In the genomic region with DNA sequence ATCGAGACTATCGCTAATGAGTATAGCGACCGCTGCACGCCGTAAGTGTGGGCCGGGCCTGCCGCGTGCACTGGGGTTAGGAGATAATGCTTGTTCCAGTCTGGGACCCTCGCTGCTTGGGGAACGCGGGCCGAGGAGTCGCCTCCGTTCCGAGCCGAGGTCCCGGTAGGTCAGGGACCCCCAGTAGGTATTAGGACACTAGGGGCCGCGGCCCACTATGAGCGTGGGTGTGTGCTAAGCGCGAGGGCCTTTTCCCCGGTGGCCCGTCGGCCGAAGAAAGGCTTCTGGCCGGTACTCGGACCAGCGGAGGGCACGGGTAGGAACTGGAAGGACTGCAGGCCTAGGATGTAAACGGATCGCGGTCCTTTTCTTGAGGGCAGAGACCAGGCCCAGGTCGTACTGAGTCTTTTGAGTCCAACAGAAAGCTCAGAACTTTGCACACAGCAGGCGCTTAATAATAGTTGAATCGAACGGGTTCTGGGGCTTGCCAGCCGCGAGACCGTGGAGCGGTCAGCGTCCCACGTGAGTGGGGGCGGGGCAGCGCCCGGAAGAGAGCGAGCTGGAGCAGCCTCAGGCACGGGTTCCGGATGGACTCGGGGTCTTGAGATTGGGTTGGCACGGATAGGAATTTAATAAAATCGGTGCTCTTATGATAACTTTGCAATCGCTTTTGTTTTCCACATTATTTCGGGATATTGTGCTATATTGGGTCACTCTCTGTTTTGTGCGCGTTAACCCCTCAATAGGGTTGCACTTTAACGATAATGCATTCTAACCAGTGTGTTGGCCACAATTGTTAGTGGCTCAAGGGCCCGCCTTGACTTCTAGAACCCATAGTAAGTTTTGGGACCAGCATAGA, we compare ENCODE assay signal across 1 cellular context.
TF ChIP-seq lines count a peak whose summit lies in the region.

No MANE protein-coding gene starts in this region.

TF ChIP-seq in A549, 52 proteins besides CTCF, POLR2A, EP300 and RAD21 (continued from another document):
- TF ChIP-seq MYC (IDR thresholded peaks at IDR 0.05; ENCODE audit: borderline replicate concordance, low read length), result peak; percentile 70
- TF ChIP-seq, protein P1, sequence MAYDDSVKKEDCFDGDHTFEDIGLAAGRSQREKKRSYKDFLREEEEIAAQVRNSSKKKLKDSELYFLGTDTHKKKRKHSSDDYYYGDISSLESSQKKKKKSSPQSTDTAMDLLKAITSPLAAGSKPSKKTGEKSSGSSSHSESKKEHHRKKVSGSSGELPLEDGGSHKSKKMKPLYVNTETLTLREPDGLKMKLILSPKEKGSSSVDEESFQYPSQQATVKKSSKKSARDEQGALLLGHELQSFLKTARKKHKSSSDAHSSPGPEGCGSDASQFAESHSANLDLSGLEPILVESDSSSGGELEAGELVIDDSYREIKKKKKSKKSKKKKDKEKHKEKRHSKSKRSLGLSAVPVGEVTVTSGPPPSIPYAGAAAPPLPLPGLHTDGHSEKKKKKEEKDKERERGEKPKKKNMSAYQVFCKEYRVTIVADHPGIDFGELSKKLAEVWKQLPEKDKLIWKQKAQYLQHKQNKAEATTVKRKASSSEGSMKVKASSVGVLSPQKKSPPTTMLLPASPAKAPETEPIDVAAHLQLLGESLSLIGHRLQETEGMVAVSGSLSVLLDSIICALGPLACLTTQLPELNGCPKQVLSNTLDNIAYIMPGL (CRISPR knock-in tag; IDR thresholded peaks at IDR 0.05; ENCODE audit: borderline replicate concordance), result no peak
- TF ChIP-seq HDAC2 (IDR thresholded peaks at IDR 0.05), result no peak
- peak; percentile 14; the same call in 1 of the 2 replicates for TF ChIP-seq GATA3 (IDR thresholded peaks at IDR 0.05; ENCODE audit: borderline replicate concordance)
- TF ChIP-seq, protein P2, sequence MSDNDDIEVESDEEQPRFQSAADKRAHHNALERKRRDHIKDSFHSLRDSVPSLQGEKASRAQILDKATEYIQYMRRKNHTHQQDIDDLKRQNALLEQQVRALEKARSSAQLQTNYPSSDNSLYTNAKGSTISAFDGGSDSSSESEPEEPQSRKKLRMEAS (IDR thresholded peaks at IDR 0.05), result peak; percentile 88
- TF ChIP-seq ZNF302 (CRISPR knock-in tag; IDR thresholded peaks at IDR 0.05), result no peak
- TF ChIP-seq, protein P3, sequence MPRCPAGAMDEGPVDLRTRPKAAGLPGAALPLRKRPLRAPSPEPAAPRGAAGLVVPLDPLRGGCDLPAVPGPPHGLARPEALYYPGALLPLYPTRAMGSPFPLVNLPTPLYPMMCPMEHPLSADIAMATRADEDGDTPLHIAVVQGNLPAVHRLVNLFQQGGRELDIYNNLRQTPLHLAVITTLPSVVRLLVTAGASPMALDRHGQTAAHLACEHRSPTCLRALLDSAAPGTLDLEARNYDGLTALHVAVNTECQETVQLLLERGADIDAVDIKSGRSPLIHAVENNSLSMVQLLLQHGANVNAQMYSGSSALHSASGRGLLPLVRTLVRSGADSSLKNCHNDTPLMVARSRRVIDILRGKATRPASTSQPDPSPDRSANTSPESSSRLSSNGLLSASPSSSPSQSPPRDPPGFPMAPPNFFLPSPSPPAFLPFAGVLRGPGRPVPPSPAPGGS (IDR thresholded peaks at IDR 0.05), result 0 out of 3 replicates have a peak, but pooled peaks have one; percentile 17
